20 cellular contexts compared by ENCODE assay signal in genomic region chr3:174480767-174481166, GRCh38.
"Had no signal": no experiment of that assay in that cellular context is flagged by ENCODE, and none has a peak within 500 bp of the region (broad histone marks: within the 10 kb centered on the region; RNA-seq: fewer than 3 reads in every experiment).

No MANE protein-coding gene starts in this region.

- DNase-seq: stimulated activated CD4-positive, alpha-beta T cell treated with anti-CD3 and anti-CD28 coated beads, Interleukin-2, amount 100 ng/mL, for 48 hours; stimulated activated CD4-positive, alpha-beta T cell treated with anti-CD3 and anti-CD28 coated beads, Interleukin-4, amount 100 ng/mL, for 1 hour; stimulated activated CD4-positive, alpha-beta T cell treated with anti-CD3 and anti-CD28 coated beads, Interleukin-4, amount 100 ng/mL, for 24 hours; stimulated activated CD4-positive, alpha-beta T cell treated with anti-CD3 and anti-CD28 coated beads, Interleukin-4, amount 100 ng/mL, for 4 hours; stimulated activated CD8-positive, alpha-beta memory T cell treated with anti-CD3 and anti-CD28 coated beads, Interleukin-4, amount 100 ng/mL, for 48 hours; stimulated activated naive B cell treated with anti-CD40 and anti-IgM and Interleukin-4, amounts not matched to agents 10 μg/mL and 1 μg/mL and 100 μg/mL, for 72 hours; stimulated activated naive CD4-positive, alpha-beta T cell; stimulated activated naive CD4-positive, alpha-beta T cell treated with Interleukin-2 at 50 U/mL for 16 hours; stimulated activated naive CD8-positive, alpha-beta T cell treated with anti-CD3 and anti-CD28 coated beads, Interleukin-15, amount 100 ng/mL, for 72 hours; stimulated activated naive CD8-positive, alpha-beta T cell treated with anti-CD3 and anti-CD28 coated beads, Interleukin-15, Interleukin-2, amounts not matched to agents 100 U/mL and 50 U/mL, for 24 hours; stomach; substantia nigra; testis; thyroid gland; tibial artery; transverse colon; trophoblast cell; upper lobe of left lung; upper lobe of right lung; uterus had no signal
